9 cellular contexts compared by ENCODE assay signal in the genomic region with DNA sequence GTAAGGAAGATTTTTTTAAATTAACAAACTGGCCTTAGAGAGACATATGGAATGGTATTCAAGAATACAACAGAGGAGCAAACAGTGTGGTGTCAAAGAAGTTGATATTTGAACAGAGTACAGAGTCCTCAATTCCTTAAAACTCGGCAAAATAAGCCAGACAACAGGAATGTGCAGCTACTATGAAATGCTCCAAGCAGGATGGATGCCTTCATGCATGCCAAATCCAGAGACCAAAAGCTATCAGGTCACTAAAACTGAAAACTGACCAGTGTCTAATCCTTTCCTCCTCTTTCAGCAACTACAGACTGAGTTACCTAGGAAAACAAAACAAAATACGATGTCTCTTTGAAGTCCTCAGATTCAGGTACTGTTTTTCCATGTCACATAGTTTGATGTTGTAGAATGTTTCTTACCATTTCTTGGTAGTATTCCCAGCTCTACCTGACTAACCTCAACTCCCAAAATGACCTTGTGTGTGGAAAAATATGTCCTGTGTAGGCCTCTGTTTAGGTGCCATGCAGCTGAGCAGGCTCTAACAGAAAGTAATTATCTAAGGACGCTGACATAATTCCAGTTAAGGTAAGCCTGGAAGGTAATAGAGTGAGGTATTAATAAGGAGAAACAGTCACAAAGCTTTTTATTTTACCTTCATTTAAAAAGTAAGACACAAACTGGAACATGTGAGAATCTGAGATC. TPM values are rescaled to one million over a fixed set of nuclear protein-coding genes. Genes with fewer than 3 reads are reported as not detected.
DNase-seq lines count a peak whose midpoint lies in the region; ATAC-seq, FAIRE-seq and TF ChIP-seq lines count a peak whose summit lies in the region.
"Had no signal": no experiment of that assay in that cellular context is flagged by ENCODE, and none has a peak within 500 bp of the region (broad histone marks: within the 10 kb centered on the region; RNA-seq: fewer than 3 reads in every experiment).

No MANE protein-coding gene starts in this region.

- intact Hi-C loops in GM12878 (cut with micrococcal nuclease; ENCODE audit: unreplicated experiment), result no loop called here

- ATAC-seq in HG02981 (IDR thresholded peaks at IDR 0.05; ENCODE audit: unreplicated experiment) (peak; percentile 8), GM12878 (peak; percentile 43), GM18505 (IDR thresholded peaks at IDR 0.05; ENCODE audit: unreplicated experiment) (no peak)

- in situ Hi-C loops in GM12878 (cut with MboI), result no loop called here

- no peak for TF ChIP-seq POLR2A in GM12878 (IDR thresholded peaks at IDR 0.05; ENCODE audit: low read depth, low read length)
- TF ChIP-seq POLR2A in GM18505 (IDR thresholded peaks at IDR 0.05; ENCODE audit: borderline replicate concordance, extremely low read depth, insufficient read depth, insufficient read length), result no peak

- 15% methylated on average over 3 of the region's 3 CpGs for WGBS in GM12878 (ENCODE audit: insufficient coverage, insufficient replicate concordance, low lambda C conversion rate, missing lambda C conversion rate)
- WGBS in mesodermal cell (ENCODE audit: insufficient coverage in 2 of 2), 2 experiments, result 90 to 100% methylated on average over 1 to 2 of the region's 3 CpGs

- no peaks in the 10 kb centered on the region for H3K9me2 ChIP-seq in DOHH2 (replicated peaks; ENCODE audit: control insufficient read depth, low read length)

- TF ChIP-seq EP300 in GM12878 (IDR thresholded peaks at IDR 0.05; ENCODE audit: borderline replicate concordance in 1 of 2, control insufficient read depth in 1 of 2, low read depth in 2 of 2, low read length in 2 of 2), result no peak

- peaks cover 69% of the 10 kb centered on the region for H3K4me1 ChIP-seq in DOHH2 (ENCODE audit: control insufficient read depth, low read length)
- H3K4me1 ChIP-seq in GM12878 (ENCODE audit: control insufficient read depth, insufficient read depth, low read length), result peaks cover 20% of the 10 kb centered on the region
- peaks cover 22% of the 10 kb centered on the region for H3K4me1 ChIP-seq in mesodermal cell (ENCODE audit: control insufficient read depth, insufficient read depth, low read length, poor library complexity, severe bottlenecking)

- H3K4me2 ChIP-seq in DOHH2 (ENCODE audit: low read length), result peak overlapping the region; percentile 0
- H3K4me2 ChIP-seq in GM12878 (ENCODE audit: control insufficient read depth, insufficient read depth), result peak overlapping the region; percentile 56

- CTCF ChIA-PET in GM12878 (lab: Yijun Ruan, JAX), result interaction anchor here (0.6 to 1.6 kb wide), 2 partner anchors 40 to 99 kb away, joined by 5 read pairs; no protein-coding TSS in a partner anchor

- peaks cover 40% of the 10 kb centered on the region for H4K20me1 ChIP-seq in DOHH2 (ENCODE audit: control insufficient read depth, insufficient read depth, low read depth, low read length)
- H4K20me1 ChIP-seq in GM12878 (ENCODE audit: control insufficient read depth, insufficient read depth), result 0 out of 2 replicates have a peak, but pooled peaks cover 5% of the 10 kb centered on the region

- H3K4me3 ChIP-seq in DOHH2 (ENCODE audit: low read length) (no peak overlapping the region), GM12878 (0 out of 2 replicates have a peak overlapping the region, but pooled peaks have one; percentile 4), mesodermal cell (ENCODE audit: extremely low read depth, insufficient read depth, low read length, poor library complexity, severe bottlenecking) (no peak overlapping the region)

- RAD21 ChIA-PET in GM12878 (lab: Charles Lee; ENCODE audit: unreplicated experiment), result interaction anchor here (1.0 to 2.3 kb wide), 4 partner anchors 10 to 1926 kb away, joined by 3 to 9 read pairs (median 4); no protein-coding TSS in a partner anchor

- H3K36me3 ChIP-seq in DOHH2 (ENCODE audit: control insufficient read depth, low read length) (peaks cover 16% of the 10 kb centered on the region), GM12878 (ENCODE audit: control insufficient read depth in 2 of 2, insufficient read depth in 2 of 2, low read length in 1 of 2) (no peaks in the 10 kb centered on the region), mesodermal cell (ENCODE audit: control insufficient read depth, insufficient read depth, low read length) (peaks cover 29% of the 10 kb centered on the region)

- H3K27me3 ChIP-seq in DOHH2 (ENCODE audit: control insufficient read depth, low read length) (no peaks in the 10 kb centered on the region), GM12878 (replicated peaks in 1 of 2; ENCODE audit: control insufficient read depth in 2 of 2, insufficient read depth in 2 of 2, low read length in 1 of 2) (no peaks in the 10 kb centered on the region)

- H2AFZ ChIP-seq in GM12878 (ENCODE audit: control insufficient read depth, low read depth, low read length), result no peak overlapping the region

- no TSS peak for BruUV-seq in GM12878 (replicated peaks; lab: Mats Ljungman, UMichigan)

- peak; percentile 69 for FAIRE-seq in GM12878 (lab: Jason Lieb, UNC)

- SMC1A ChIA-PET in GM12878 (lab: Charles Lee; ENCODE audit: uncharacterized antibody, unreplicated experiment), result interaction anchor here (0.8 to 2.7 kb wide), 12 partner anchors 9 to 69 kb away, joined by 3 to 18 read pairs (median 4); partner anchors contain the start of gene TBL1XR1

- DNase-seq in GM12878 (ENCODE audit: low read depth, low spot score), result no peak
- no peak for DNase-seq in SHP77 treated with DMSO at 0.1 percent for 48 hours (lab: John Stamatoyannopoulos, UW)
- DNase-seq in CD1c-positive myeloid dendritic cell (ENCODE audit: extremely low spot score), result no peak
- DNase-seq in AG08396 (ENCODE audit: low spot score), result no peak
- DNase-seq: activated effector memory CD4-positive, alpha-beta T cell treated with Interleukin-2 at 50 U/mL for 16 hours had no signal

- H3K9ac ChIP-seq in GM12878 (ENCODE audit: control insufficient read depth, insufficient read depth, low read length), result no peak overlapping the region

- no peak for TF ChIP-seq RAD21 in GM12878 (IDR thresholded peaks at IDR 0.05; ENCODE audit: insufficient read depth, low read depth, low read length)

- POLR2A ChIA-PET in GM12878 (lab: Charles Lee), result interaction anchor here (1.3 to 1.8 kb wide), 2 partner anchors 10 to 39 kb away, joined by 5 to 6 read pairs; no protein-coding TSS in a partner anchor

- TF ChIP-seq CTCF in DOHH2 (IDR thresholded peaks at IDR 0.05; ENCODE audit: low read depth, low read length, poor library complexity, severe bottlenecking) (no peak), GM12878 (IDR thresholded peaks at IDR 0.05 in 2 of 3, conservative IDR thresholded peaks at IDR 0.05 in 1 of 3; ENCODE audit: control insufficient read depth in 2 of 3, extremely low read depth in 1 of 3, insufficient read depth in 1 of 3, low read depth in 3 of 3, low read length in 3 of 3) (no peak)

- peaks cover 100% of the 10 kb centered on the region for H3K79me2 ChIP-seq in DOHH2 (ENCODE audit: control insufficient read depth, low read length)
- H3K79me2 ChIP-seq in GM12878 (ENCODE audit: control insufficient read depth, insufficient read depth, low read length), result peaks cover 87% of the 10 kb centered on the region

- H3K27ac ChIP-seq in DOHH2 (ENCODE audit: low read depth, low read length), result no peak overlapping the region
- H3K27ac ChIP-seq in GM12878 (ENCODE audit: control insufficient read depth, insufficient read depth), result no peak overlapping the region; the same call in 1 of the 2 replicates
- peak overlapping the region; percentile 36 for H3K27ac ChIP-seq in mesodermal cell (ENCODE audit: low read depth, low read length, severe bottlenecking)

- no peaks in the 10 kb centered on the region for H3F3A ChIP-seq in DOHH2 (ENCODE audit: control insufficient read depth, insufficient read depth)

- no peaks in the 10 kb centered on the region for H3K9me3 ChIP-seq in DOHH2 (ENCODE audit: control insufficient read depth, insufficient read depth, low read length)
- H3K9me3 ChIP-seq in GM12878 (replicated peaks; ENCODE audit: control insufficient read depth, insufficient read depth, low read length), result no peaks in the 10 kb centered on the region; the same call in 1 of the 3 replicates
- no peaks in the 10 kb centered on the region for H3K9me3 ChIP-seq in mesodermal cell (ENCODE audit: control insufficient read depth, low read length)

TF ChIP-seq in GM12878, 131 proteins besides CTCF, POLR2A, EP300 and RAD21 (continues in another document):
- TF ChIP-seq IRF4 (IDR thresholded peaks at IDR 0.05; ENCODE audit: low read depth, low read length) (no peak), JUND (IDR thresholded peaks at IDR 0.05; ENCODE audit: low read depth, low read length) (no peak), GABPA (IDR thresholded peaks at IDR 0.05; ENCODE audit: low read depth) (no peak), TARDBP (IDR thresholded peaks at IDR 0.05; ENCODE audit: borderline replicate concordance) (no peak), POLR2AphosphoS5 (IDR thresholded peaks at IDR 0.05; ENCODE audit: low read length) (no peak), PKNOX1 (IDR thresholded peaks at IDR 0.05) (no peak)

RNA-seq across cellular contexts. Expression of gene TBL1XR1, which starts 46.9 kb away (rescaled TPM):
- 54.8 and 56.7 TPM in 2 replicates for total RNA-seq in GM12878 (2013; cell fraction: nucleolus; rRNA removed)
- total RNA-seq in GM12878 (2014; rRNA removed) (60.6 and 68.7 TPM in 2 replicates), GM12878 (2014; rRNA removed; fragmentation: Illumina TruSeq; extraction: Trizol) (72.2 and 78.9 TPM in 2 replicates), GM12878 (2021) (114 and 126 TPM in 2 replicates)
- 13.5 TPM for polyA plus RNA-seq in GM12878 (2011; ENCODE audit: low read depth)
- polyA plus RNA-seq in GM12878 (2011; rRNA removed) (115 and 133 TPM in 2 replicates), GM12878 (2014; fragmentation: Illumina TruSeq; extraction: Trizol) (41.9 and 53.2 TPM in 2 replicates), GM12878 (2014; fragmentation: Nextera tagmentation; extraction: Ambion mirVana) (10 to 100 TPM; 13.0 to 77.5 TPM), GM12878 (2014; rRNA removed) (39.6 and 46.8 TPM in 2 replicates), GM12878 (2016; fragmentation: Nextera tagmentation; extraction: Ambion mirVana) (10 to 100 TPM; 56.8 to 60.1 TPM)
- polyA plus RNA-seq in GM12878 (2011; cell fraction: cytosol; rRNA removed), result 27.6 and 44.4 TPM in 2 replicates
- polyA plus RNA-seq in GM12878 (2011; cell fraction: nucleus; rRNA removed), result 55.1 and 55.3 TPM in 2 replicates
- 31.5 and 35.2 TPM in 2 replicates for polyA plus RNA-seq in GM12878 (2012)
- 233 and 383 TPM in 2 replicates for polyA minus RNA-seq in GM12878 (2011; rRNA and poly(A)+ RNA removed)
- polyA minus RNA-seq in GM12878 (2011; cell fraction: cytosol; rRNA and poly(A)+ RNA removed), result 109 and 146 TPM in 2 replicates
- 58.4 and 117 TPM in 2 replicates for polyA minus RNA-seq in GM12878 (2011; cell fraction: nucleus; rRNA and poly(A)+ RNA removed)
- 62.6 TPM for polyA plus RNA-seq in mesodermal cell (2013, experiment 1 of 2)
- 48.3 TPM for polyA plus RNA-seq in mesodermal cell (2013, experiment 2 of 2)
